Comparison of ENCODE assay signal across 13 cellular contexts in genomic region chr22:20247010-20247505, GRCh38. TPM values are rescaled to one million over a fixed set of nuclear protein-coding genes. Genes with fewer than 3 reads are reported as not detected.
DNase-seq lines count a peak whose midpoint lies in the region; ATAC-seq and TF ChIP-seq lines count a peak whose summit lies in the region.
"Had no signal": no experiment of that assay in that cellular context is flagged by ENCODE, and none has a peak within 500 bp of the region (broad histone marks: within the 10 kb centered on the region; RNA-seq: fewer than 3 reads in every experiment).

No MANE protein-coding gene starts in this region.

- H3K4me1 Mint-ChIP-seq in glutamatergic neuron (ENCODE audit: low read depth, unreplicated experiment): peaks cover 41% of the 10 kb centered on the region

- peaks cover 13% of the 10 kb centered on the region for H3K27me3 Mint-ChIP-seq in glutamatergic neuron (ENCODE audit: unreplicated experiment)
- H3K27me3 Mint-ChIP-seq: activated naive CD8-positive, alpha-beta T cell treated with anti-CD3 and anti-CD28 coated beads, Interleukin-2, amount 10 ng/mL, durations not matched to agents 7 days and 5 days had no signal

- no peaks in the 10 kb centered on the region for H3K36me3 Mint-ChIP-seq in glutamatergic neuron (ENCODE audit: unreplicated experiment)
- H3K36me3 Mint-ChIP-seq: activated naive CD8-positive, alpha-beta T cell treated with anti-CD3 and anti-CD28 coated beads, Interleukin-2, amount 10 ng/mL, durations not matched to agents 7 days and 5 days had no signal

- peaks cover 7% of the 10 kb centered on the region for H3K9me3 Mint-ChIP-seq in glutamatergic neuron (ENCODE audit: unreplicated experiment)
- H3K9me3 Mint-ChIP-seq: activated naive CD8-positive, alpha-beta T cell treated with anti-CD3 and anti-CD28 coated beads, Interleukin-2, amount 10 ng/mL, durations not matched to agents 7 days and 5 days had no signal

- no peak overlapping the region for H3K4me3 Mint-ChIP-seq in glutamatergic neuron (ENCODE audit: unreplicated experiment)
- H3K4me3 Mint-ChIP-seq: activated naive CD8-positive, alpha-beta T cell treated with anti-CD3 and anti-CD28 coated beads, Interleukin-2, amount 10 ng/mL, durations not matched to agents 7 days and 5 days had no signal

- TF ChIP-seq CTCF in NB4 (IDR thresholded peaks at IDR 0.05; ENCODE audit: low read depth, low read length) (no peak), glutamatergic neuron (IDR thresholded peaks at IDR 0.05; ENCODE audit: partially characterized antibody, unreplicated experiment) (no peak)

- intact Hi-C loops in sciatic nerve (cut with DNase I): no loop called here

- no peak overlapping the region for H3K4me3 ChIP-seq in NB4 (ENCODE audit: low read depth, low read length)

- TF ChIP-seq POLR2A in NB4 (IDR thresholded peaks at IDR 0.05; ENCODE audit: extremely low read depth, insufficient read length): no peak

- peak overlapping the region; percentile 43 for H3K27ac Mint-ChIP-seq in glutamatergic neuron (ENCODE audit: unreplicated experiment)
- H3K27ac Mint-ChIP-seq: activated naive CD8-positive, alpha-beta T cell treated with anti-CD3 and anti-CD28 coated beads, Interleukin-2, amount 10 ng/mL, durations not matched to agents 7 days and 5 days had no signal

- peak; percentile 62 for ATAC-seq in GM19043 (IDR thresholded peaks at IDR 0.05; ENCODE audit: low read depth, unreplicated experiment)
- no peak for ATAC-seq in GM19035 (IDR thresholded peaks at IDR 0.05; ENCODE audit: unreplicated experiment)
- no peak for ATAC-seq in sciatic nerve
- no peak for ATAC-seq in HG03280 (IDR thresholded peaks at IDR 0.05; ENCODE audit: unreplicated experiment)
- ATAC-seq in GM21717 (IDR thresholded peaks at IDR 0.05; ENCODE audit: unreplicated experiment): no peak
- ATAC-seq: left colon had no signal

- DNase-seq in AG08396 (ENCODE audit: low spot score) (peak; percentile 79), NB4 (ENCODE audit: low read depth) (peak; percentile 64), glutamatergic neuron (no peak), sciatic nerve (ENCODE audit: low spot score) (no peak)
- DNase-seq: activated CD4-positive, CD25-positive, alpha-beta regulatory T cell treated with anti-CD3 and anti-CD28 coated beads, Interleukin-2, amount 50 U/mL, for 72 hours; activated naive CD8-positive, alpha-beta T cell treated with anti-CD3 and anti-CD28 coated beads, Interleukin-2, amount 10 ng/mL, durations not matched to agents 7 days and 5 days; erythroblast; NCI-H1105 had no signal

RNA-seq across cellular contexts. Expression of gene RTN4R, which starts 21.1 kb away (rescaled TPM):
- total RNA-seq in glutamatergic neuron (ENCODE audit: unreplicated experiment): 38.3 TPM
- 4.4 TPM for total RNA-seq in sciatic nerve

Comparison
In these comparisons a context has a peak if more than half of its experiments do, and no peak if none do; other contexts are left out.
1. DNase-seq: peak in AG08396 (single experiment) and NB4 (single experiment); none in glutamatergic neuron (single experiment) and sciatic nerve (single experiment).